9 cellular contexts compared by ENCODE assay signal in genomic region chr13:103188688-103189326, GRCh38.
A peak's percentile ranks its signal among the peaks of the same experiment; 100 is the strongest.
DNase-seq lines count a peak whose midpoint lies in the region; ATAC-seq and TF ChIP-seq lines count a peak whose summit lies in the region.
"Had no signal": no experiment of that assay in that cellular context is flagged by ENCODE, and none has a peak within 500 bp of the region (broad histone marks: within the 10 kb centered on the region; RNA-seq: fewer than 3 reads in every experiment).

No MANE protein-coding gene starts in this region.

- no peaks in the 10 kb centered on the region for H3K36me3 Mint-ChIP-seq in activated T-cell treated with anti-CD3 and anti-CD28 coated beads, Interleukin-2, amount 50 U/mL, for 4 hours (ENCODE audit: insufficient read depth)

- H3K27me3 ChIP-seq in BLaER1 (no peaks in the 10 kb centered on the region), dorsolateral prefrontal cortex (no peaks in the 10 kb centered on the region), prostate gland (replicated peaks; ENCODE audit: insufficient read depth) (no peaks in the 10 kb centered on the region)

- WGBS in prostate gland = 33% methylated on average over 3 of the region's 3 CpGs

- H3K4me2 ChIP-seq in BLaER1 = peak overlapping the region; percentile 37; the same call in 1 of the 2 replicates

- H3K9ac ChIP-seq in BLaER1 = no peak overlapping the region

- H3K4me3 ChIP-seq in BLaER1 (no peak overlapping the region), dorsolateral prefrontal cortex (peak overlapping the region in 16 of 59 donors; percentile 4 to 39 (median 20)), prostate gland (no peak overlapping the region)

- H3K4me1 Mint-ChIP-seq in activated T-cell treated with anti-CD3 and anti-CD28 coated beads, Interleukin-2, amount 50 U/mL, for 4 hours (ENCODE audit: low read depth) = no peaks in the 10 kb centered on the region
- H3K4me1 Mint-ChIP-seq: central memory CD8-positive, alpha-beta T cell had no signal

- H3K9me3 ChIP-seq in BLaER1 (no peaks in the 10 kb centered on the region), prostate gland (no peaks in the 10 kb centered on the region)

- intact Hi-C loops in dorsolateral prefrontal cortex (cut with DNase I) = loop anchor here in 1 of 2 donors (5.0 kb wide), 1 partner anchor 242 kb away; no protein-coding TSS in a partner anchor
- intact Hi-C loops in prostate gland (cut with DNase I) = no loop called here
- intact Hi-C loops in sciatic nerve (cut with DNase I) = no loop called here

- peaks cover 2% of the 10 kb centered on the region for H3K27me3 Mint-ChIP-seq in activated T-cell treated with anti-CD3 and anti-CD28 coated beads, Interleukin-2, amount 50 U/mL, for 4 hours (ENCODE audit: low read depth)
- H3K27me3 Mint-ChIP-seq: central memory CD8-positive, alpha-beta T cell had no signal

- DNase-seq in NCI-H2227 treated with DMSO at 0.1 percent for 48 hours (lab: John Stamatoyannopoulos, UW) = peak; percentile 59
- no peak for DNase-seq in dorsolateral prefrontal cortex
- no peak for DNase-seq in prostate gland (ENCODE audit: low spot score)
- no peak for DNase-seq in sciatic nerve (ENCODE audit: low spot score)
- no peak for DNase-seq in activated T-cell treated with anti-CD3 and anti-CD28 coated beads, Interleukin-2, amount 50 U/mL, for 4 hours
- no peak for DNase-seq in 8988T

- TF ChIP-seq POLR2A in prostate gland (IDR thresholded peaks at IDR 0.05) = no peak

- ATAC-seq in GM21515 (IDR thresholded peaks at IDR 0.05; ENCODE audit: unreplicated experiment) = peak; percentile 49
- ATAC-seq in sciatic nerve = no peak
- no peak for ATAC-seq in activated T-cell treated with anti-CD3 and anti-CD28 coated beads, Interleukin-2, amount 50 U/mL, for 4 hours

- peaks cover 13% of the 10 kb centered on the region for H3K4me1 ChIP-seq in BLaER1
- H3K4me1 ChIP-seq in prostate gland (replicated peaks) = no peaks in the 10 kb centered on the region

- no peak overlapping the region for H3K4me3 Mint-ChIP-seq in activated T-cell treated with anti-CD3 and anti-CD28 coated beads, Interleukin-2, amount 50 U/mL, for 4 hours
- H3K4me3 Mint-ChIP-seq: central memory CD8-positive, alpha-beta T cell had no signal

- no peaks in the 10 kb centered on the region for H3K36me3 ChIP-seq in BLaER1
- no peaks in the 10 kb centered on the region for H3K36me3 ChIP-seq in prostate gland

- H4K20me1 ChIP-seq in BLaER1 = no peaks in the 10 kb centered on the region

- TF ChIP-seq CTCF in dorsolateral prefrontal cortex (IDR thresholded peaks at IDR 0.05 in 54 of 56, conservative IDR thresholded peaks at IDR 0.05 in 2 of 56; ENCODE audit: low read depth in 1 of 56, partially characterized antibody in 56 of 56) (peak; percentile 44 to 78 (median 65)), prostate gland (IDR thresholded peaks at IDR 0.05) (peak in 3 of 4 experiments; percentile 30 to 58 (median 48))

- no peaks in the 10 kb centered on the region for H3K9me3 Mint-ChIP-seq in activated T-cell treated with anti-CD3 and anti-CD28 coated beads, Interleukin-2, amount 50 U/mL, for 4 hours
- H3K9me3 Mint-ChIP-seq: central memory CD8-positive, alpha-beta T cell had no signal

- H3K27ac ChIP-seq in BLaER1 (no peak overlapping the region), dorsolateral prefrontal cortex (no peak overlapping the region), prostate gland (no peak overlapping the region)
